Comparison of ENCODE assay signal across 13 cellular contexts in the genomic region with DNA sequence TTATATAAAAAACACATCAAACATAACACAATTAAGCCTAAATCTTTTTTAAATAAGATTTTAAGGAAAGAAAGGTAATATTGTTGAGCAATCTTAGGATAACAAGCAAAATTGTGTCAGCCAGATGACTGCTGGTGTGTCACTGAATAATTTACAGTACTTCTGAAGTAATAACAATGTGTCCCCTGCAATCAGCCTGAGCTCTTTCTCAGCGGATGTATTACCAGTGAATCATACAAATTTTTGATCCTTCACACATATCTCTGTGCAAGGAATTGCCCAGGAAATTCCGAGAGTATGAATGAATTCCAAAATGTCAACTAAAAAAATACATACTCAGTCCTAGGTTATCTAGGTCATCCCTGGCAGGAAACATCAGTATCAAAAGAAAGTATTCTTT.
A peak's percentile ranks its signal among the peaks of the same experiment; 100 is the strongest.
DNase-seq lines count a peak whose midpoint lies in the region; ATAC-seq and TF ChIP-seq lines count a peak whose summit lies in the region.
"Had no signal": no experiment of that assay in that cellular context is flagged by ENCODE, and none has a peak within 500 bp of the region (broad histone marks: within the 10 kb centered on the region; RNA-seq: fewer than 3 reads in every experiment).

No MANE protein-coding gene starts in this region.

- no peak overlapping the region for H3K14ac ChIP-seq in mesenchymal stem cell (ENCODE audit: low read length in 2 of 2)

- ATAC-seq in HG02884 (IDR thresholded peaks at IDR 0.05; ENCODE audit: unreplicated experiment), result no peak

- intact Hi-C loops in testis (cut with DNase I; ENCODE audit: low total_unique reads), result no loop called here

- no peak overlapping the region for H3K27ac ChIP-seq in mesenchymal stem cell (ENCODE audit: low read length, poor library complexity, severe bottlenecking)
- H3K27ac ChIP-seq in testis, result no peak overlapping the region

- 2% methylated on average over 2 of the region's 2 CpGs for WGBS in mesenchymal stem cell
- 54 to 66% methylated on average over 2 of the region's 2 CpGs for WGBS in testis, 2 donors

- H3K79me1 ChIP-seq in mesenchymal stem cell (replicated peaks; ENCODE audit: low read length, poor library complexity, severe bottlenecking), result peaks cover 1% of the 10 kb centered on the region

- no peak overlapping the region for H2AFZ ChIP-seq in mesenchymal stem cell (ENCODE audit: low read depth, low read length)

- no peak overlapping the region for H3K23ac ChIP-seq in mesenchymal stem cell (ENCODE audit: low read length in 2 of 2)

- no peak overlapping the region for H2BK5ac ChIP-seq in mesenchymal stem cell (ENCODE audit: low read depth, low read length, poor library complexity, severe bottlenecking)

- H2BK12ac ChIP-seq in mesenchymal stem cell (ENCODE audit: low read length in 2 of 2), result no peak overlapping the region

- no peak overlapping the region for H4K91ac ChIP-seq in mesenchymal stem cell (ENCODE audit: low read length)

- H3K27me3 ChIP-seq in mesenchymal stem cell (ENCODE audit: control insufficient read depth in 1 of 2, insufficient read depth in 1 of 2, low read length in 2 of 2) (no peaks in the 10 kb centered on the region), testis (no peaks in the 10 kb centered on the region)

- H3K36me3 ChIP-seq in mesenchymal stem cell (ENCODE audit: control insufficient read depth in 1 of 2, insufficient read depth in 2 of 2, low read depth in 1 of 2, low read length in 2 of 2), result peaks cover 0 to 6% of the 10 kb centered on the region in 2 experiments
- no peaks in the 10 kb centered on the region for H3K36me3 ChIP-seq in testis (ENCODE audit: low read depth, missing control alignments)

- no peak overlapping the region for H2AK5ac ChIP-seq in mesenchymal stem cell (ENCODE audit: low read length, severe bottlenecking)

- H3K4ac ChIP-seq in mesenchymal stem cell (ENCODE audit: low read depth in 1 of 2, low read length in 2 of 2), result no peak overlapping the region

- DNase-seq in AG10803 (ENCODE audit: low read depth) (peak; percentile 92), M059J (ENCODE audit: low read depth) (peak; percentile 95), choroid plexus epithelial cell (ENCODE audit: low read depth) (peak; percentile 91), mesenchymal stem cell (peak; percentile 59), testis (no peak), NCI-H1694 (lab: John Stamatoyannopoulos, UW) (no peak)
- DNase-seq in stimulated activated CD4-positive, alpha-beta T cell treated with anti-CD3 and anti-CD28 coated beads, Interleukin-1b, Interleukin-23, amount 100 ng/mL, for 48 hours, result no peak
- DNase-seq: activated CD8-positive, alpha-beta memory T cell treated with anti-CD3 and anti-CD28 coated beads for 24 hours; CD8-positive, alpha-beta memory T cell; NCI-H1092; stimulated activated CD4-positive, alpha-beta T cell treated with anti-CD3 and anti-CD28 coated beads, Interleukin-4, amount 100 ng/mL, for 1 hour; T-helper 2 cell had no signal

- H3K4me3 ChIP-seq in AG10803 (ENCODE audit: low read length) (no peak overlapping the region), choroid plexus epithelial cell (ENCODE audit: low read depth, low read length) (no peak overlapping the region), mesenchymal stem cell (ENCODE audit: insufficient read depth in 1 of 2, low read depth in 1 of 2, low read length in 2 of 2) (peak overlapping the region in 1 of 2 experiments; percentile 13), testis (no peak overlapping the region)

- H2BK15ac ChIP-seq in mesenchymal stem cell (ENCODE audit: low read depth, poor library complexity, severe bottlenecking), result no peak overlapping the region

- no peak overlapping the region for H3K4me2 ChIP-seq in mesenchymal stem cell (ENCODE audit: low read length, poor library complexity, severe bottlenecking)

- TF ChIP-seq POLR2A in testis (IDR thresholded peaks at IDR 0.05), result no peak

- H3K18ac ChIP-seq in mesenchymal stem cell (ENCODE audit: low read depth in 1 of 2, low read length in 2 of 2), result no peak overlapping the region

- H3K4me1 ChIP-seq in mesenchymal stem cell (ENCODE audit: control insufficient read depth, insufficient read depth, low read depth, low read length) (peaks cover 5% of the 10 kb centered on the region), testis (no peaks in the 10 kb centered on the region)

- H4K8ac ChIP-seq in mesenchymal stem cell (ENCODE audit: low read length), result no peak overlapping the region

- TF ChIP-seq CTCF in AG10803 (conservative IDR thresholded peaks at IDR 0.05; ENCODE audit: low read length) (no peak), choroid plexus epithelial cell (conservative IDR thresholded peaks at IDR 0.05; ENCODE audit: low read depth, low read length) (no peak), testis (IDR thresholded peaks at IDR 0.05) (no peak)

- H3K9me3 ChIP-seq in mesenchymal stem cell (ENCODE audit: control insufficient read depth, low read length) (no peaks in the 10 kb centered on the region), testis (no peaks in the 10 kb centered on the region)

- peak overlapping the region; percentile 10 for H3K9ac ChIP-seq in mesenchymal stem cell (ENCODE audit: low read length)

- H2BK120ac ChIP-seq in mesenchymal stem cell (ENCODE audit: low read depth, low read length), result no peak overlapping the region

Comparison
In these comparisons a context has a peak if more than half of its experiments do, and no peak if none do; other contexts are left out.
1. DNase-seq: peak in AG10803 (single experiment), M059J (single experiment), choroid plexus epithelial cell (single experiment) and mesenchymal stem cell (single experiment); none in testis (single experiment), NCI-H1694 (single experiment) and stimulated activated CD4-positive, alpha-beta T cell treated with anti-CD3 and anti-CD28 coated beads, Interleukin-1b, Interleukin-23, amount 100 ng/mL, for 48 hours (single experiment).